In the genomic region with DNA sequence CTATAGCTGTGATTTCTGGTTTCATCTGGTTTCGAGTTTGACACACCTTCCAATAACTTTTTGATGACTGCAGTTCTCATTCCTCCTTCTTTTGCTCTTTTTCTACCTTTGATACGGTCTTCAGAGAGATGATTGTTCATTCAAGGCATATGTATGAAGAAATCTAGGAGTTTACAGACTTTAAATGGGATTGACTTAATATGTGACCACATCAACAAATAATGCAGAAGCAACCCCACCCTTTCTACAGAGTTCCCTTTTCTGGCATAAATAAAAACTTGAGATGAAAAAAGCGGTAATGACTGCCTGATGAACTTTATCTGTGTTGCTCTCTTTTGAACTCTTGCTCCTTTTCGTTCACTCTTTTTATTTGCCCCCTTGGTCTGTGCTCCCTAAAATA, we compare ENCODE assay signal across 9 cellular contexts.
"Had no signal": no experiment of that assay in that cellular context is flagged by ENCODE, and none has a peak within 500 bp of the region (broad histone marks: within the 10 kb centered on the region; RNA-seq: fewer than 3 reads in every experiment).

No MANE protein-coding gene starts in this region.

- H2AFZ ChIP-seq: GM23248, GM23338 had no signal

- H3K4me1 ChIP-seq: HAP-1 had no signal

- H3K36me3 ChIP-seq: HAP-1 had no signal

- H3K9me3 ChIP-seq: HAP-1 had no signal

- H3K4me2 ChIP-seq: GM23338 had no signal

- H3K4me3 ChIP-seq: GM23248, GM23338, HAP-1 had no signal

- ATAC-seq: GM23338, HCT116 had no signal

- H3K9ac ChIP-seq: GM23248 had no signal

- DNase-seq: GM23248, GOT3, H7, H9, HCEC 1CT, HFFc6 had no signal

- H3K27ac ChIP-seq: GM23248 had no signal
